ENCODE assay signal across 13 cellular contexts in the genomic region with DNA sequence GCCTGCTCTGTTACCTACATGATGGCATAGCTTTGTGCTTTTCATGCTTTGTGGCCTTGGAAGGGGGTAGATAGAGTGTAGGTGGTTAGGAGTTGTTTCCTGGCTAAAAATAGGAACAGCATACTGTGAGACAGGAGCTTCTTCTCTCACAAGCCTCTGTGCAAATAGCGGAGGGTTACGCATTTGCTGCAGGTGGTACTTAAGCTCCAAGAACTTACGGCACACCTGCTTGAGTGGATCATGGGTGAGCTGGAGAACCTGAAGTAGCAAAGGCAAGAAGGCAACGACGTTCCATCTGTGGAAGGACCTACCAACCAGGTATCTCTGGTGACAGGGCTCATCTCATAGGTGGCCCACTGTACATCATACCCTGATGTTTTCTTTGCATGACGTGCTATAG.
DNase-seq lines count a peak whose midpoint lies in the region; ATAC-seq and TF ChIP-seq lines count a peak whose summit lies in the region.
"Had no signal": no experiment of that assay in that cellular context is flagged by ENCODE, and none has a peak within 500 bp of the region (broad histone marks: within the 10 kb centered on the region; RNA-seq: fewer than 3 reads in every experiment).

No MANE protein-coding gene starts in this region.

- H3K4me3 ChIP-seq in left ventricle myocardium inferior (no peak overlapping the region), thyroid gland (replicated peaks in 1 of 3) (no peak overlapping the region), PC-3 (ENCODE audit: low read length) (no peak overlapping the region), sigmoid colon (no peak overlapping the region)
- H3K4me3 ChIP-seq: ovary had no signal

- no peaks in the 10 kb centered on the region for H3K27me3 Mint-ChIP-seq in IgD-negative memory B cell
- H3K27me3 Mint-ChIP-seq in activated naive CD8-positive, alpha-beta T cell treated with anti-CD3 and anti-CD28 coated beads for 36 hours, result no peaks in the 10 kb centered on the region

- TF ChIP-seq CTCF in left ventricle myocardium inferior (IDR thresholded peaks at IDR 0.05; ENCODE audit: borderline replicate concordance) (no peak), thyroid gland (IDR thresholded peaks at IDR 0.05) (no peak), PC-3 (conservative IDR thresholded peaks at IDR 0.05; ENCODE audit: low read depth, low read length) (no peak), sigmoid colon (IDR thresholded peaks at IDR 0.05) (no peak)

- TF ChIP-seq POLR2A in thyroid gland (IDR thresholded peaks at IDR 0.05) (no peak), sigmoid colon (IDR thresholded peaks at IDR 0.05) (no peak)

- POLR2A ChIA-PET in PC-3 (lab: Charles Lee; ENCODE audit: unreplicated experiment), result interaction anchor here (0.6 kb wide), 1 partner anchor 1906 kb away, joined by 5 read pairs; no protein-coding TSS in a partner anchor

- no peak overlapping the region for H3K9ac ChIP-seq in PC-3 (ENCODE audit: low read length)

- CTCF ChIA-PET in PC-3 (lab: Charles Lee), result no interaction called here

- no peaks in the 10 kb centered on the region for H3K79me2 ChIP-seq in PC-3 (ENCODE audit: low read length)

- H3K4me1 Mint-ChIP-seq in IgD-negative memory B cell, result peaks cover 46 to 71% (median 63%) of the 10 kb centered on the region in 3 donors
- H3K4me1 Mint-ChIP-seq in activated naive CD8-positive, alpha-beta T cell treated with anti-CD3 and anti-CD28 coated beads for 36 hours, result peaks cover 33% of the 10 kb centered on the region

- peaks cover 59% of the 10 kb centered on the region for H3K4me1 ChIP-seq in left ventricle myocardium inferior
- peaks cover 29 to 42% of the 10 kb centered on the region in 2 donors for H3K4me1 ChIP-seq in thyroid gland
- H3K4me1 ChIP-seq in PC-3 (ENCODE audit: insufficient read depth, low read length), result peaks cover 21% of the 10 kb centered on the region
- no peaks in the 10 kb centered on the region for H3K4me1 ChIP-seq in sigmoid colon

- no peak overlapping the region for H2AFZ ChIP-seq in PC-3 (ENCODE audit: low read length)

- H3K27me3 ChIP-seq in left ventricle myocardium inferior (ENCODE audit: low read depth), result no peaks in the 10 kb centered on the region
- H3K27me3 ChIP-seq in thyroid gland, result no peaks in the 10 kb centered on the region
- H3K27me3 ChIP-seq in PC-3 (ENCODE audit: low read length), result no peaks in the 10 kb centered on the region
- H3K27me3 ChIP-seq in sigmoid colon, result no peaks in the 10 kb centered on the region
- H3K27me3 ChIP-seq: ovary had no signal

- peaks cover 13% of the 10 kb centered on the region for H3K36me3 Mint-ChIP-seq in IgD-negative memory B cell
- peaks cover 12% of the 10 kb centered on the region for H3K36me3 Mint-ChIP-seq in activated naive CD8-positive, alpha-beta T cell treated with anti-CD3 and anti-CD28 coated beads for 36 hours

- intact Hi-C loops in left ventricle myocardium inferior (cut with micrococcal nuclease) (no loop called here), Right ventricle myocardium superior (cut with DNase I) (no loop called here), thyroid gland (cut with DNase I) (no loop called here), PC-3 (cut with micrococcal nuclease) (no loop called here), sigmoid colon (cut with DNase I) (no loop called here)

- H3F3A ChIP-seq in PC-3 (ENCODE audit: low read length, unreplicated experiment), result no peaks in the 10 kb centered on the region

- H4K20me1 ChIP-seq in PC-3 (ENCODE audit: low read length), result no peaks in the 10 kb centered on the region

- peak overlapping the region; percentile 85 to 95 (median 90) for H3K4me3 Mint-ChIP-seq in IgD-negative memory B cell
- H3K4me3 Mint-ChIP-seq in activated naive CD8-positive, alpha-beta T cell treated with anti-CD3 and anti-CD28 coated beads for 36 hours, result no peak overlapping the region

- 84 to 88% methylated on average over 6 of the region's 6 CpGs for WGBS in thyroid gland, 2 donors
- WGBS in sigmoid colon, 2 donors, result 80 to 96% methylated on average over 6 of the region's 6 CpGs

- BruUV-seq in PC-3 (replicated peaks; lab: Mats Ljungman, UMichigan), result no TSS peak

- peaks cover 0 to 3% (median 2%) of the 10 kb centered on the region in 3 donors for H3K9me3 Mint-ChIP-seq in IgD-negative memory B cell
- no peaks in the 10 kb centered on the region for H3K9me3 Mint-ChIP-seq in activated naive CD8-positive, alpha-beta T cell treated with anti-CD3 and anti-CD28 coated beads for 36 hours

- no peak for ATAC-seq in Right ventricle myocardium superior (ENCODE audit: poor library complexity)
- ATAC-seq in PC-3, result no peak

- H3K9me2 ChIP-seq in PC-3 (replicated peaks; ENCODE audit: low read length), result no peaks in the 10 kb centered on the region

- TF ChIP-seq EP300 in sigmoid colon (IDR thresholded peaks at IDR 0.05), result no peak

- H3K27ac Mint-ChIP-seq in IgD-negative memory B cell, result peak overlapping the region; percentile 70 to 93 (median 73)
- peak overlapping the region; percentile 22 for H3K27ac Mint-ChIP-seq in activated naive CD8-positive, alpha-beta T cell treated with anti-CD3 and anti-CD28 coated beads for 36 hours

- H3K36me3 ChIP-seq in left ventricle myocardium inferior, result peaks cover 5% of the 10 kb centered on the region
- no peaks in the 10 kb centered on the region for H3K36me3 ChIP-seq in thyroid gland
- H3K36me3 ChIP-seq in PC-3 (ENCODE audit: low read depth, low read length), result 0 out of 2 replicates have a peak, but pooled peaks cover 3% of the 10 kb centered on the region
- H3K36me3 ChIP-seq in sigmoid colon, result no peaks in the 10 kb centered on the region
- H3K36me3 ChIP-seq: ovary had no signal

- H3K9me3 ChIP-seq in left ventricle myocardium inferior (replicated peaks) (no peaks in the 10 kb centered on the region), thyroid gland (no peaks in the 10 kb centered on the region), PC-3 (ENCODE audit: low read length) (no peaks in the 10 kb centered on the region), sigmoid colon (no peaks in the 10 kb centered on the region)
- H3K9me3 ChIP-seq: ovary had no signal

- DNase-seq in left ventricle myocardium inferior (no peak), Right ventricle myocardium superior (no peak), thyroid gland (no peak), NCI-H345 (lab: John Stamatoyannopoulos, UW) (no peak), PC-3 (no peak), sigmoid colon (no peak)
- DNase-seq in activated naive CD8-positive, alpha-beta T cell treated with anti-CD3 and anti-CD28 coated beads for 36 hours, result no peak
- DNase-seq: cerebellar nuclear complex; mammary epithelial cell; MV-4-11; ovary; stimulated activated CD4-positive, alpha-beta T cell treated with anti-CD3 and anti-CD28 coated beads, Interleukin-15, amount 100 ng/mL, for 24 hours had no signal

- H3K4me2 ChIP-seq in PC-3 (ENCODE audit: low read length), result no peak overlapping the region

- H3K27ac ChIP-seq in left ventricle myocardium inferior (replicated peaks) (peak overlapping the region; percentile 9), thyroid gland (peak overlapping the region in 2 of 3 donors; percentile 15 to 47), PC-3 (ENCODE audit: low read length) (no peak overlapping the region), sigmoid colon (no peak overlapping the region)
- H3K27ac ChIP-seq: ovary had no signal

Comparison
In these comparisons a context has a peak if more than half of its experiments do, and no peak if none do; other contexts are left out.
1. H3K27ac ChIP-seq: peak in left ventricle myocardium inferior (single experiment) and thyroid gland (2 of 3); none in PC-3 (single experiment) and sigmoid colon (0 of 4).